1 cellular context compared by ENCODE assay signal in the genomic region with DNA sequence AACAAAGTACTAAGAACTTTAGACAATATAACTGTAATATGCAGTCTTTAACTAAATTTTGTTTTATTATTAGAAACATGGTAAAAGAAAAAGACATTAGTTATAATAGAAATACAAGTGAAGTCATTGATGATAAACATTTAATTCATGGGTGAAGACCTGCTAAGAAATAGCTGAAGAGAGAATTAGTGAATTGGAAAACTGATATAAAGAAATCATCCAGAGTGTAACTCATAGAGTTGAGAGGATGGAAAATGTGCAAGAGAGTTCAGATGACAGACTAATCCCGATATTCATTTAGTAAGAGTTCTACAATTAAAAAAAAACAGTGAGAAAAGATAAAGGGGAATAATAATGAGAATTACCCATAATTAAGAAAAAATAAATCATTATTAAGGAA.
TF ChIP-seq lines count a peak whose summit lies in the region.

No MANE protein-coding gene starts in this region.

TF ChIP-seq in SK-N-SH, 30 proteins besides CTCF, POLR2A, EP300 and RAD21 (continued from another document):
- TF ChIP-seq NRF1 (IDR thresholded peaks at IDR 0.05; ENCODE audit: low read depth, low read length) (no peak), NFIC (IDR thresholded peaks at IDR 0.05; ENCODE audit: borderline replicate concordance) (no peak), GABPA (IDR thresholded peaks at IDR 0.05; ENCODE audit: low read depth) (no peak), FOXM1 (IDR thresholded peaks at IDR 0.05; ENCODE audit: low read depth) (no peak), TEAD4 (IDR thresholded peaks at IDR 0.05; ENCODE audit: borderline replicate concordance, insufficient read depth) (no peak), CHD2 (IDR thresholded peaks at IDR 0.05; ENCODE audit: low read length, partially characterized antibody) (no peak), SIN3A (IDR thresholded peaks at IDR 0.05; ENCODE audit: borderline replicate concordance, low read depth, low read length) (no peak)
- TF ChIP-seq, protein P1, sequence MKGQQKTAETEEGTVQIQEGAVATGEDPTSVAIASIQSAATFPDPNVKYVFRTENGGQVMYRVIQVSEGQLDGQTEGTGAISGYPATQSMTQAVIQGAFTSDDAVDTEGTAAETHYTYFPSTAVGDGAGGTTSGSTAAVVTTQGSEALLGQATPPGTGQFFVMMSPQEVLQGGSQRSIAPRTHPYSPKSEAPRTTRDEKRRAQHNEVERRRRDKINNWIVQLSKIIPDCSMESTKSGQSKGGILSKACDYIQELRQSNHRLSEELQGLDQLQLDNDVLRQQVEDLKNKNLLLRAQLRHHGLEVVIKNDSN (IDR thresholded peaks at IDR 0.05; ENCODE audit: borderline replicate concordance, low read depth), result no peak
- TF ChIP-seq, protein P2, sequence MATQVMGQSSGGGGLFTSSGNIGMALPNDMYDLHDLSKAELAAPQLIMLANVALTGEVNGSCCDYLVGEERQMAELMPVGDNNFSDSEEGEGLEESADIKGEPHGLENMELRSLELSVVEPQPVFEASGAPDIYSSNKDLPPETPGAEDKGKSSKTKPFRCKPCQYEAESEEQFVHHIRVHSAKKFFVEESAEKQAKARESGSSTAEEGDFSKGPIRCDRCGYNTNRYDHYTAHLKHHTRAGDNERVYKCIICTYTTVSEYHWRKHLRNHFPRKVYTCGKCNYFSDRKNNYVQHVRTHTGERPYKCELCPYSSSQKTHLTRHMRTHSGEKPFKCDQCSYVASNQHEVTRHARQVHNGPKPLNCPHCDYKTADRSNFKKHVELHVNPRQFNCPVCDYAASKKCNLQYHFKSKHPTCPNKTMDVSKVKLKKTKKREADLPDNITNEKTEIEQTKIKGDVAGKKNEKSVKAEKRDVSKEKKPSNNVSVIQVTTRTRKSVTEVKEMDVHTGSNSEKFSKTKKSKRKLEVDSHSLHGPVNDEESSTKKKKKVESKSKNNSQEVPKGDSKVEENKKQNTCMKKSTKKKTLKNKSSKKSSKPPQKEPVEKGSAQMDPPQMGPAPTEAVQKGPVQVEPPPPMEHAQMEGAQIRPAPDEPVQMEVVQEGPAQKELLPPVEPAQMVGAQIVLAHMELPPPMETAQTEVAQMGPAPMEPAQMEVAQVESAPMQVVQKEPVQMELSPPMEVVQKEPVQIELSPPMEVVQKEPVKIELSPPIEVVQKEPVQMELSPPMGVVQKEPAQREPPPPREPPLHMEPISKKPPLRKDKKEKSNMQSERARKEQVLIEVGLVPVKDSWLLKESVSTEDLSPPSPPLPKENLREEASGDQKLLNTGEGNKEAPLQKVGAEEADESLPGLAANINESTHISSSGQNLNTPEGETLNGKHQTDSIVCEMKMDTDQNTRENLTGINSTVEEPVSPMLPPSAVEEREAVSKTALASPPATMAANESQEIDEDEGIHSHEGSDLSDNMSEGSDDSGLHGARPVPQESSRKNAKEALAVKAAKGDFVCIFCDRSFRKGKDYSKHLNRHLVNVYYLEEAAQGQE (IDR thresholded peaks at IDR 0.05; ENCODE audit: low read depth, low read length), result no peak
TF ChIP-seq in SK-N-SH: peak in this region for 0.
